ENCODE assay signal across 8 cellular contexts in genomic region chr16:11667824-11668589, GRCh38. TPM values are rescaled to one million over a fixed set of nuclear protein-coding genes. Genes with fewer than 3 reads are reported as not detected.
DNase-seq lines count a peak whose midpoint lies in the region; ATAC-seq and TF ChIP-seq lines count a peak whose summit lies in the region.

SNN (plus strand) TSS chr16:11668455; CDS start chr16:11676060, 7,605 bp downstream.

- H4K91ac ChIP-seq in H9 (ENCODE audit: insufficient read length, low read depth, low read length), result no peak within 1 kb of the TSS

- H3K4me3 Mint-ChIP-seq in H9, result peak within 1 kb of the TSS; percentile 73 to 84
- peak within 1 kb of the TSS; percentile 85 for H3K4me3 Mint-ChIP-seq in T-helper 17 cell

- no peak within 1 kb of the TSS for H2BK5ac ChIP-seq in H9 (ENCODE audit: insufficient read length, low read length)

- H3K27ac Mint-ChIP-seq in H9, result no peak within 1 kb of the TSS
- H3K27ac Mint-ChIP-seq in T-helper 17 cell, result peak within 1 kb of the TSS; percentile 92

- no peak within 1 kb of the TSS for H2BK12ac ChIP-seq in H9 (ENCODE audit: insufficient read length, low read depth, low read length)

- H3K18ac ChIP-seq in H9 (ENCODE audit: insufficient read length, low read depth, low read length), result peak within 1 kb of the TSS; percentile 77

- peaks cover 5% of the 10 kb centered on the region for H3K79me1 ChIP-seq in H9 (ENCODE audit: insufficient read depth, low read depth, low read length, poor library complexity, severe bottlenecking)

- H3K4ac ChIP-seq in H9 (ENCODE audit: low read depth, low read length), result no peak within 1 kb of the TSS

- H3K79me2 ChIP-seq in H9 (ENCODE audit: insufficient read depth, low read length), result peaks cover 11% of the 10 kb centered on the region; the same call in 1 of the 2 replicates

- no peaks in the 10 kb centered on the region; a peak in 1 of 5 replicates for H3K9me3 Mint-ChIP-seq in H9

- no peak within 1 kb of the TSS for H3T11ph ChIP-seq in H9 (ENCODE audit: low read length)

- H2BK15ac ChIP-seq in H9 (ENCODE audit: low read depth, low read length), result no peak within 1 kb of the TSS

- H3K27ac ChIP-seq in H9 (ENCODE audit: insufficient read length, low read depth, low read length) (no peak within 1 kb of the TSS), psoas muscle (peak within 1 kb of the TSS; percentile 91), upper lobe of right lung (peak within 1 kb of the TSS; percentile 74)

- no peak within 1 kb of the TSS for H3K23ac ChIP-seq in H9 (ENCODE audit: insufficient read length, low read depth, low read length)

- H3K14ac ChIP-seq in H9 (ENCODE audit: insufficient read depth, low read length), result peak within 1 kb of the TSS; percentile 62

- TF ChIP-seq CTCF in H9 (conservative IDR thresholded peaks at IDR 0.05) (no peak), psoas muscle (IDR thresholded peaks at IDR 0.05) (no peak), upper lobe of right lung (IDR thresholded peaks at IDR 0.05) (no peak)

- H2AFZ ChIP-seq in H9 (ENCODE audit: low read length), result no peak within 1 kb of the TSS

- intact Hi-C loops in left ventricle myocardium superior (cut with micrococcal nuclease), result no loop called here
- intact Hi-C loops in psoas muscle (cut with DNase I), result loop anchor here in 1 of 2 donors (2.0 kb wide), 1 partner anchor 173 kb away; no protein-coding TSS in a partner anchor
- intact Hi-C loops in upper lobe of right lung (cut with DNase I), result no loop called here

- peak; percentile 54 for DNase-seq in ELF-1 (ENCODE audit: low read depth, low spot score)
- DNase-seq in H9, result peak; percentile 81
- DNase-seq in NAMALWA (ENCODE audit: low spot score), result peak; percentile 91
- DNase-seq in T-helper 17 cell, result peak; percentile 83 to 88 (median 85)
- DNase-seq in amniotic stem cell (lab: John Stamatoyannopoulos, UW), result peak; percentile 65
- peak; percentile 95 for DNase-seq in left ventricle myocardium superior
- DNase-seq in psoas muscle, result peak; percentile 93 to 94
- DNase-seq in upper lobe of right lung, result peak; percentile 95

- H3K4me1 Mint-ChIP-seq in H9 (peaks cover 45 to 58% of the 10 kb centered on the region in 2 experiments), T-helper 17 cell (peaks cover 56% of the 10 kb centered on the region)

- peak within 1 kb of the TSS; percentile 39 for H3K4me2 ChIP-seq in H9 (ENCODE audit: insufficient read depth, insufficient read length, low read length)

- no peaks in the 10 kb centered on the region for H3K23me2 ChIP-seq in H9 (ENCODE audit: insufficient read length, low read depth, low read length, poor library complexity, severe bottlenecking)

- no peaks in the 10 kb centered on the region for H3K27me3 ChIP-seq in H9 (ENCODE audit: insufficient read depth, low read length)
- H3K27me3 ChIP-seq in psoas muscle (ENCODE audit: insufficient read depth in 3 of 3, low read length in 2 of 3), result no peaks in the 10 kb centered on the region
- H3K27me3 ChIP-seq in upper lobe of right lung, result no peaks in the 10 kb centered on the region

- H3K56ac ChIP-seq in H9 (ENCODE audit: insufficient read length, low read depth, low read length), result no peak within 1 kb of the TSS

- H3K4me1 ChIP-seq in H9 (ENCODE audit: insufficient read depth, low read length) (peaks cover 6% of the 10 kb centered on the region; the same call in 1 of the 2 replicates), psoas muscle (peaks cover 39% of the 10 kb centered on the region), upper lobe of right lung (peaks cover 31% of the 10 kb centered on the region)

- H4K8ac ChIP-seq in H9 (replicated peaks; ENCODE audit: insufficient read length, low read depth, low read length), result no peak within 1 kb of the TSS

- H3K9me3 ChIP-seq in H9 (ENCODE audit: control insufficient read depth, low read depth, low read length) (no peaks in the 10 kb centered on the region), T-helper 17 cell (ENCODE audit: control insufficient read depth, low read length, poor library complexity, severe bottlenecking) (no peaks in the 10 kb centered on the region), psoas muscle (no peaks in the 10 kb centered on the region), upper lobe of right lung (no peaks in the 10 kb centered on the region)

- H2BK20ac ChIP-seq in H9 (ENCODE audit: low read depth, low read length, poor library complexity, severe bottlenecking), result no peak within 1 kb of the TSS

- no CpG with 5 or more reads among the region's 90 CpGs for WGBS in H9 (ENCODE audit: extremely low coverage, insufficient read length, low lambda C conversion rate)
- WGBS in psoas muscle, 3 donors, result 4 to 9% (median 6%) methylated on average over 34 to 88 of the region's 90 CpGs

- H3K4me3 ChIP-seq in psoas muscle, result peak within 1 kb of the TSS; percentile 87
- H3K4me3 ChIP-seq in upper lobe of right lung, result peak within 1 kb of the TSS; percentile 85

- peak within 1 kb of the TSS; percentile 45 for H3K9ac ChIP-seq in H9 (ENCODE audit: extremely low read depth, insufficient read length, low read length)

- no peak within 1 kb of the TSS for H2AK5ac ChIP-seq in H9 (ENCODE audit: insufficient read length, low read length)

- H4K20me1 ChIP-seq in H9 (ENCODE audit: control insufficient read depth, insufficient read depth, insufficient read length), result peaks cover 4% of the 10 kb centered on the region

- peaks cover 4% of the 10 kb centered on the region for H3K27me3 Mint-ChIP-seq in H9 (ENCODE audit: low read depth)
- H3K27me3 Mint-ChIP-seq in T-helper 17 cell, result no peaks in the 10 kb centered on the region

- no peaks in the 10 kb centered on the region for H3K36me3 ChIP-seq in psoas muscle (ENCODE audit: insufficient read depth in 1 of 2, low read depth in 1 of 2)
- no peaks in the 10 kb centered on the region for H3K36me3 ChIP-seq in upper lobe of right lung

- ATAC-seq in T-helper 17 cell (peak; percentile 91), left ventricle myocardium superior (peak; percentile 93), psoas muscle (peak; percentile 79 to 83 (median 80)), upper lobe of right lung (peak; percentile 94)

- H3K36me3 Mint-ChIP-seq in H9 (ENCODE audit: insufficient read depth in 1 of 3, low read depth in 3 of 3) (peaks cover 0 to 3% (median 0%) of the 10 kb centered on the region in 3 experiments; a peak in 2 of 7 replicates), T-helper 17 cell (ENCODE audit: low read depth) (no peaks in the 10 kb centered on the region)

- H2BK120ac ChIP-seq in H9 (ENCODE audit: low read depth, low read length, poor library complexity, severe bottlenecking), result peak within 1 kb of the TSS; percentile 8

- no peak within 1 kb of the TSS for H4K5ac ChIP-seq in H9 (ENCODE audit: insufficient read length, low read depth, low read length)

RNA-seq across cellular contexts. Expression of gene SNN, which starts in this region (rescaled TPM):
- 43.9 and 44.2 TPM in 2 replicates for total RNA-seq in H9 (2021)
- 10 to 100 TPM; 27.8 to 89.7 TPM for total RNA-seq in T-helper 17 cell
- 22.4 TPM for total RNA-seq in left ventricle myocardium superior
- 100 to 1,000 TPM in 2 of 4 donors, 10 to 100 TPM in 2; 30.3 to 113 (median 83.8) TPM for total RNA-seq in psoas muscle
- 100 to 1,000 TPM in 2 of 3 donors, 10 to 100 TPM in 1; 56.9 to 152 (median 107) TPM for polyA plus RNA-seq in psoas muscle
- 31.1 TPM for total RNA-seq in upper lobe of right lung
